ENCODE assay signal across 9 cellular contexts in genomic region chr12:15772405-15773018, GRCh38. TPM values are rescaled to one million over a fixed set of nuclear protein-coding genes. Genes with fewer than 3 reads are reported as not detected.
DNase-seq lines count a peak whose midpoint lies in the region; ATAC-seq and TF ChIP-seq lines count a peak whose summit lies in the region.
"Had no signal": no experiment of that assay in that cellular context is flagged by ENCODE, and none has a peak within 500 bp of the region (broad histone marks: within the 10 kb centered on the region; RNA-seq: fewer than 3 reads in every experiment).

No MANE protein-coding gene starts in this region.

- H3K27me3 ChIP-seq in CD4-positive, alpha-beta T cell (ENCODE audit: control insufficient read depth, insufficient read depth, low read length) = no peaks in the 10 kb centered on the region
- H3K27me3 ChIP-seq in HL-60 (ENCODE audit: insufficient read depth, poor library complexity, severe bottlenecking) (no peaks in the 10 kb centered on the region), lower lobe of right lung (ENCODE audit: low read depth) (no peaks in the 10 kb centered on the region), testis (no peaks in the 10 kb centered on the region)
- H3K27me3 ChIP-seq: SJCRH30 had no signal

- H3K9me3 ChIP-seq in CD4-positive, alpha-beta T cell (ENCODE audit: control insufficient read depth, low read length) = no peaks in the 10 kb centered on the region
- H3K9me3 ChIP-seq in lower lobe of right lung = no peaks in the 10 kb centered on the region
- no peaks in the 10 kb centered on the region for H3K9me3 ChIP-seq in testis
- H3K9me3 ChIP-seq: SJCRH30 had no signal

- no peak for TF ChIP-seq POLR2A in testis (IDR thresholded peaks at IDR 0.05)

- H3K4me1 ChIP-seq in lower lobe of right lung (no peaks in the 10 kb centered on the region), testis (peaks cover 13% of the 10 kb centered on the region)
- H3K4me1 ChIP-seq: SJCRH30 had no signal

- no peak overlapping the region for H3K4me3 ChIP-seq in HL-60 (replicated peaks; ENCODE audit: insufficient read depth, low read length)
- H3K4me3 ChIP-seq in lower lobe of right lung = no peak overlapping the region
- H3K4me3 ChIP-seq in testis = no peak overlapping the region
- H3K4me3 ChIP-seq: SJCRH30 had no signal

- intact Hi-C loops in CD4-positive, alpha-beta T cell (cut with DNase I, micrococcal nuclease) = loop anchor here in 1 of 2 experiments (5.0 kb wide), 1 partner anchor 85 kb away; no protein-coding TSS in a partner anchor
- intact Hi-C loops in lower lobe of right lung (cut with DNase I) (no loop called here), testis (cut with DNase I; ENCODE audit: low total_unique reads) (no loop called here)

- no peaks in the 10 kb centered on the region for H3K9me3 Mint-ChIP-seq in CD4-positive, alpha-beta T cell
- no peaks in the 10 kb centered on the region for H3K9me3 Mint-ChIP-seq in stimulated activated naive CD8-positive, alpha-beta T cell treated with anti-CD3 and anti-CD28 coated beads, Interleukin-15, amount 100 ng/mL, for 72 hours

- no peaks in the 10 kb centered on the region for H3K4me1 Mint-ChIP-seq in CD4-positive, alpha-beta T cell (ENCODE audit: low read depth)
- H3K4me1 Mint-ChIP-seq in stimulated activated naive CD8-positive, alpha-beta T cell treated with anti-CD3 and anti-CD28 coated beads, Interleukin-15, amount 100 ng/mL, for 72 hours = peaks cover 12% of the 10 kb centered on the region

- H3K27me3 Mint-ChIP-seq in CD4-positive, alpha-beta T cell = peaks cover 32% of the 10 kb centered on the region
- peaks cover 16% of the 10 kb centered on the region for H3K27me3 Mint-ChIP-seq in stimulated activated naive CD8-positive, alpha-beta T cell treated with anti-CD3 and anti-CD28 coated beads, Interleukin-15, amount 100 ng/mL, for 72 hours

- H3K27ac ChIP-seq in CD4-positive, alpha-beta T cell (ENCODE audit: low read depth, low read length) = no peak overlapping the region
- no peak overlapping the region for H3K27ac ChIP-seq in HL-60 (replicated peaks)
- H3K27ac ChIP-seq in lower lobe of right lung = no peak overlapping the region
- no peak overlapping the region for H3K27ac ChIP-seq in testis
- H3K27ac ChIP-seq: SJCRH30 had no signal

- TF ChIP-seq CTCF in CD4-positive, alpha-beta T cell (IDR thresholded peaks at IDR 0.05) = peak; percentile 37
- TF ChIP-seq CTCF in HL-60 (IDR thresholded peaks at IDR 0.05; ENCODE audit: insufficient read depth, low read length) (peak; percentile 5), lower lobe of right lung (IDR thresholded peaks at IDR 0.05) (peak; percentile 56), testis (IDR thresholded peaks at IDR 0.05) (peak in 1 of 3 experiments; percentile 24)

- no peak overlapping the region for H3K4me3 Mint-ChIP-seq in CD4-positive, alpha-beta T cell
- no peak overlapping the region for H3K4me3 Mint-ChIP-seq in stimulated activated naive CD8-positive, alpha-beta T cell treated with anti-CD3 and anti-CD28 coated beads, Interleukin-15, amount 100 ng/mL, for 72 hours

- 94 to 99% methylated on average over 2 of the region's 2 CpGs for WGBS in testis, 2 donors

- H3K36me3 Mint-ChIP-seq in CD4-positive, alpha-beta T cell (ENCODE audit: low read depth) = no peaks in the 10 kb centered on the region

- H3K27ac Mint-ChIP-seq in CD4-positive, alpha-beta T cell = no peak overlapping the region
- H3K27ac Mint-ChIP-seq in stimulated activated naive CD8-positive, alpha-beta T cell treated with anti-CD3 and anti-CD28 coated beads, Interleukin-15, amount 100 ng/mL, for 72 hours = no peak overlapping the region

- no peak for ATAC-seq in CD4-positive, alpha-beta T cell (ENCODE audit: poor library complexity)
- ATAC-seq in lower lobe of right lung (no peak), GM21717 (IDR thresholded peaks at IDR 0.05; ENCODE audit: unreplicated experiment) (no peak)
- ATAC-seq in stimulated activated naive CD8-positive, alpha-beta T cell treated with anti-CD3 and anti-CD28 coated beads, Interleukin-15, amount 100 ng/mL, for 72 hours = no peak

- CTCF ChIA-PET in CD4-positive, alpha-beta T cell (lab: Charles Lee) = no interaction called here

- POLR2A ChIA-PET in CD4-positive, alpha-beta T cell (lab: Charles Lee) = interaction anchor here (1.1 kb wide), 1 partner anchor 17 kb away, joined by 3 read pairs; the partner anchor contains the start of gene EPS8

- no peaks in the 10 kb centered on the region for H3K36me3 ChIP-seq in lower lobe of right lung
- no peaks in the 10 kb centered on the region for H3K36me3 ChIP-seq in testis (ENCODE audit: low read depth, missing control alignments)
- H3K36me3 ChIP-seq: SJCRH30 had no signal

- DNase-seq in CD4-positive, alpha-beta T cell = no peak
- no peak for DNase-seq in HL-60 (ENCODE audit: low read depth in 1 of 2, low spot score in 1 of 2)
- DNase-seq in amniotic epithelial cell (ENCODE audit: low read depth) = peak; percentile 45
- no peak for DNase-seq in lower lobe of right lung
- DNase-seq in stimulated activated CD4-positive, alpha-beta T cell treated with anti-CD3 and anti-CD28 coated beads, Interleukin-15, amount 100 ng/mL, for 24 hours = no peak
- no peak for DNase-seq in stimulated activated naive CD8-positive, alpha-beta T cell treated with anti-CD3 and anti-CD28 coated beads, Interleukin-15, amount 100 ng/mL, for 72 hours
- DNase-seq in testis = no peak

RNA-seq across cellular contexts. Expression of gene EPS8, which starts 16.7 kb away (rescaled TPM):
- total RNA-seq in CD4-positive, alpha-beta T cell = 1 to 10 TPM in 1 of 2 experiments, under 1 TPM in 1; 0.80 to 1.1 TPM
- total RNA-seq in lower lobe of right lung (72.8 TPM), testis (10 to 100 TPM; 65.3 to 81.8 TPM)
- polyA plus RNA-seq in testis (ENCODE audit: insufficient read depth, low read depth, low replicate concordance) = 40.0 TPM

Comparison
In these comparisons a context has a peak if more than half of its experiments do, and no peak if none do; other contexts are left out.
1. RNA of gene EPS8, which starts 16.7 kb away (total RNA-seq): 65.3 to 81.8 TPM in testis and 72.8 TPM in lower lobe of right lung (single experiment); 0.80 to 1.1 TPM in CD4-positive, alpha-beta T cell; every median in the first group is over 10 times any median in the second.